Comparison of ENCODE assay signal across 12 cellular contexts in genomic region chr19:11984986-11985385, GRCh38. TPM values are rescaled to one million over a fixed set of nuclear protein-coding genes. Genes with fewer than 3 reads are reported as not detected.
DNase-seq lines count a peak whose midpoint lies in the region; ATAC-seq and TF ChIP-seq lines count a peak whose summit lies in the region.
"Had no signal": no experiment of that assay in that cellular context is flagged by ENCODE, and none has a peak within 500 bp of the region (broad histone marks: within the 10 kb centered on the region; RNA-seq: fewer than 3 reads in every experiment).

No MANE protein-coding gene starts in this region.

- H3K27ac Mint-ChIP-seq in stimulated activated naive CD8-positive, alpha-beta T cell treated with anti-CD3 and anti-CD28 coated beads, Interleukin-15, amount 100 ng/mL, for 72 hours: peak overlapping the region in 1 of 2 donors; percentile 63
- H3K27ac Mint-ChIP-seq in type B pancreatic cell: no peak overlapping the region

- H3K27ac ChIP-seq in brain microvascular endothelial cell: no peak overlapping the region
- H3K27ac ChIP-seq: heart right ventricle, transverse colon had no signal

- H3K27me3 ChIP-seq in brain microvascular endothelial cell (replicated peaks): no peaks in the 10 kb centered on the region
- H3K27me3 ChIP-seq: heart right ventricle, transverse colon had no signal

- H3K4me1 Mint-ChIP-seq in stimulated activated naive CD8-positive, alpha-beta T cell treated with anti-CD3 and anti-CD28 coated beads, Interleukin-15, amount 100 ng/mL, for 72 hours: peaks cover 22% of the 10 kb centered on the region
- H3K4me1 Mint-ChIP-seq in type B pancreatic cell (ENCODE audit: unreplicated experiment): peaks cover 11% of the 10 kb centered on the region

- H3K4me3 ChIP-seq in brain microvascular endothelial cell (ENCODE audit: low read depth, low read length): no peak overlapping the region
- H3K4me3 ChIP-seq: heart right ventricle, transverse colon had no signal

- H3K4me3 Mint-ChIP-seq in stimulated activated naive CD8-positive, alpha-beta T cell treated with anti-CD3 and anti-CD28 coated beads, Interleukin-15, amount 100 ng/mL, for 72 hours: no peak overlapping the region
- peak overlapping the region; percentile 10 for H3K4me3 Mint-ChIP-seq in type B pancreatic cell

- H3K27me3 Mint-ChIP-seq in stimulated activated naive CD8-positive, alpha-beta T cell treated with anti-CD3 and anti-CD28 coated beads, Interleukin-15, amount 100 ng/mL, for 72 hours: no peaks in the 10 kb centered on the region
- no peaks in the 10 kb centered on the region for H3K27me3 Mint-ChIP-seq in type B pancreatic cell

- no peak for ATAC-seq in stimulated activated naive CD8-positive, alpha-beta T cell treated with anti-CD3 and anti-CD28 coated beads, Interleukin-15, Interleukin-2, amounts not matched to agents 100 U/mL and 50 U/mL, for 24 hours
- no peak for ATAC-seq in stimulated activated naive CD8-positive, alpha-beta T cell treated with anti-CD3 and anti-CD28 coated beads, Interleukin-15, amount 100 ng/mL, for 72 hours
- ATAC-seq in GM19324 (IDR thresholded peaks at IDR 0.05; ENCODE audit: low FRiP score, unreplicated experiment): no peak
- ATAC-seq: heart right ventricle had no signal

- peak; percentile 22 for DNase-seq in stimulated activated naive CD8-positive, alpha-beta T cell treated with anti-CD3 and anti-CD28 coated beads, Interleukin-15, Interleukin-2, amounts not matched to agents 100 U/mL and 50 U/mL, for 24 hours
- DNase-seq in stimulated activated naive CD8-positive, alpha-beta T cell treated with anti-CD3 and anti-CD28 coated beads, Interleukin-15, amount 100 ng/mL, for 72 hours: no peak
- peak; percentile 11 for DNase-seq in NCI-H1105 (lab: John Stamatoyannopoulos, UW)
- no peak for DNase-seq in brain microvascular endothelial cell
- DNase-seq in type B pancreatic cell (ENCODE audit: extremely low spot score, unreplicated experiment): no peak
- DNase-seq in NCI-H1436 (lab: John Stamatoyannopoulos, UW): no peak
- DNase-seq in SKM-1 (lab: John Stamatoyannopoulos, UW; ENCODE audit: unreplicated experiment): no peak
- DNase-seq: activated CD4-positive, alpha-beta T cell treated with anti-CD3 and anti-CD28 coated beads, Interleukin-2, amount 50 U/mL, for 4 hours; heart right ventricle; NCI-H226; transverse colon had no signal

- peaks cover 3% of the 10 kb centered on the region for H3K36me3 Mint-ChIP-seq in type B pancreatic cell

- peaks cover 2% of the 10 kb centered on the region for H3K36me3 ChIP-seq in brain microvascular endothelial cell (replicated peaks)

- TF ChIP-seq CTCF in brain microvascular endothelial cell (IDR thresholded peaks at IDR 0.05; ENCODE audit: low read depth, low read length, missing control alignments) (peak; percentile 25), type B pancreatic cell (conservative IDR thresholded peaks at IDR 0.05) (peak; percentile 57)

- in situ Hi-C loops in brain microvascular endothelial cell (cut with HindIII; ENCODE audit: low pct_ligation_motif_present, low sequenced_read_pairs): no loop called here

- H3K9me3 Mint-ChIP-seq in stimulated activated naive CD8-positive, alpha-beta T cell treated with anti-CD3 and anti-CD28 coated beads, Interleukin-15, amount 100 ng/mL, for 72 hours: peaks cover 8 to 25% of the 10 kb centered on the region in 2 donors
- no peaks in the 10 kb centered on the region for H3K9me3 Mint-ChIP-seq in type B pancreatic cell

RNA-seq across cellular contexts. Expression of gene ZNF763, which starts 20.1 kb away (rescaled TPM):
- 4.8 and 5.0 TPM in 2 replicates for total RNA-seq in type B pancreatic cell (ENCODE audit: low replicate concordance)

RNA-seq across cellular contexts. Expression of gene ZNF433, which starts 50.5 kb away (rescaled TPM):
- total RNA-seq in type B pancreatic cell (ENCODE audit: low replicate concordance): 8.9 and 11.9 TPM in 2 replicates

Comparison
In these comparisons a context has a peak if more than half of its experiments do, and no peak if none do; other contexts are left out.
1. DNase-seq: peak in stimulated activated naive CD8-positive, alpha-beta T cell treated with anti-CD3 and anti-CD28 coated beads, Interleukin-15, Interleukin-2, amounts not matched to agents 100 U/mL and 50 U/mL, for 24 hours (single experiment) and NCI-H1105 (single experiment); none in stimulated activated naive CD8-positive, alpha-beta T cell treated with anti-CD3 and anti-CD28 coated beads, Interleukin-15, amount 100 ng/mL, for 72 hours (0 of 2), brain microvascular endothelial cell (single experiment), type B pancreatic cell (single experiment), NCI-H1436 (single experiment) and SKM-1 (single experiment).